ENCODE assay signal across 8 cellular contexts in genomic region chr7:140176271-140176701, GRCh38. TPM values are rescaled to one million over a fixed set of nuclear protein-coding genes. Genes with fewer than 3 reads are reported as not detected.
A peak's percentile ranks its signal among the peaks of the same experiment; 100 is the strongest.
DNase-seq lines count a peak whose midpoint lies in the region; ATAC-seq and TF ChIP-seq lines count a peak whose summit lies in the region.

No MANE protein-coding gene starts in this region.

- H4K20me1 ChIP-seq in mammary epithelial cell (ENCODE audit: insufficient read depth, low read length), result no peaks in the 10 kb centered on the region

- H3K4me1 ChIP-seq in HUES6 (ENCODE audit: control insufficient read depth, insufficient read depth, low read length), result peaks cover 4% of the 10 kb centered on the region; the same call in 1 of the 2 replicates
- H3K4me1 ChIP-seq in mammary epithelial cell (ENCODE audit: insufficient read depth, low read length), result peaks cover 9% of the 10 kb centered on the region
- peaks cover 0 to 33% (median 8%) of the 10 kb centered on the region in 4 donors for H3K4me1 ChIP-seq in right lobe of liver
- no peaks in the 10 kb centered on the region for H3K4me1 ChIP-seq in urinary bladder (ENCODE audit: insufficient read depth)

- BruUV-seq in mammary epithelial cell (replicated peaks; lab: Mats Ljungman, UMichigan), result no TSS peak

- in situ Hi-C loops in mammary epithelial cell (cut with MboI; ENCODE audit: low sequenced_read_pairs in 2 of 2), result loop anchor here in 1 of 2 donors (25.0 kb wide), 1 partner anchor 136 kb away; no protein-coding TSS in a partner anchor

- peaks cover 23% of the 10 kb centered on the region for H3K27me3 ChIP-seq in HUES6 (ENCODE audit: control insufficient read depth, insufficient read depth, low read length)
- H3K27me3 ChIP-seq in mammary epithelial cell (ENCODE audit: insufficient read depth, low read length), result no peaks in the 10 kb centered on the region
- H3K27me3 ChIP-seq in right lobe of liver, result no peaks in the 10 kb centered on the region

- peak overlapping the region; percentile 55 for H3K4me3 ChIP-seq in AG09309 (ENCODE audit: control insufficient read depth, low read depth, low read length)
- peak overlapping the region; percentile 88 for H3K4me3 ChIP-seq in HUES6 (ENCODE audit: low read depth, low read length)
- H3K4me3 ChIP-seq in mammary epithelial cell (replicated peaks in 1 of 3; ENCODE audit: insufficient read depth in 1 of 3, low read depth in 2 of 3, low read length in 3 of 3), result peak overlapping the region; percentile 77 to 86 (median 77)
- H3K4me3 ChIP-seq in right lobe of liver, result peak overlapping the region; percentile 74 to 90 (median 85)
- H3K4me3 ChIP-seq in urinary bladder (ENCODE audit: low read depth, low read length), result peak overlapping the region; percentile 95

- TF ChIP-seq CTCF in AG09309 (IDR thresholded peaks at IDR 0.05; ENCODE audit: control insufficient read depth, insufficient read depth, low read depth, low read length, missing control alignments), result no peak
- no peak for TF ChIP-seq CTCF in mammary epithelial cell (conservative IDR thresholded peaks at IDR 0.05 in 1 of 2, IDR thresholded peaks at IDR 0.05 in 1 of 2; ENCODE audit: extremely low read depth in 1 of 2, insufficient read depth in 1 of 2, low read depth in 1 of 2, low read length in 2 of 2)
- no peak for TF ChIP-seq CTCF in right lobe of liver (IDR thresholded peaks at IDR 0.05)

- CTCF ChIA-PET in mammary epithelial cell (lab: Charles Lee; ENCODE audit: low non-redundant PET), result no interaction called here

- peak; percentile 3 for ATAC-seq in GM19025 (IDR thresholded peaks at IDR 0.05; ENCODE audit: low read depth, unreplicated experiment)
- peak in 1 of 4 donors; percentile 0 for ATAC-seq in right lobe of liver
- ATAC-seq in GM21786 (IDR thresholded peaks at IDR 0.05; ENCODE audit: unreplicated experiment), result no peak

- H3K9ac ChIP-seq in HUES6 (ENCODE audit: low read length) (peak overlapping the region; percentile 81), mammary epithelial cell (ENCODE audit: insufficient read depth, low read length) (peak overlapping the region; percentile 73)

- peak overlapping the region; percentile 96 for H3K4me2 ChIP-seq in mammary epithelial cell (ENCODE audit: insufficient read depth, low read depth, low read length)

- intact Hi-C loops in mammary epithelial cell (cut with micrococcal nuclease), result loop anchor here (5.0 to 10.0 kb wide), 4 partner anchors 56 to 811 kb away; partner anchors contain the start of genes MKRN1 and PARP12
- intact Hi-C loops in right lobe of liver (cut with DNase I), result loop anchor here in 1 of 2 donors (10.0 kb wide), 1 partner anchor 111 kb away; the partner anchor contains the start of gene PARP12

- no CpG with 5 or more reads among the region's 73 CpGs for WGBS in mammary epithelial cell (ENCODE audit: low coverage, missing lambda C conversion rate)
- 0% methylated on average over 1 of the region's 73 CpGs for WGBS in right lobe of liver (ENCODE audit: insufficient coverage, low coverage, low lambda C conversion rate, missing lambda C conversion rate)
- under 1% methylated on average over 73 of the region's 73 CpGs for WGBS in urinary bladder

- H3K36me3 ChIP-seq in HUES6 (ENCODE audit: control insufficient read depth, insufficient read depth, low read length) (no peaks in the 10 kb centered on the region), mammary epithelial cell (ENCODE audit: insufficient read depth, low read length) (no peaks in the 10 kb centered on the region), right lobe of liver (no peaks in the 10 kb centered on the region), urinary bladder (ENCODE audit: insufficient read depth) (no peaks in the 10 kb centered on the region)

- no peak overlapping the region for H3K27ac ChIP-seq in HUES6 (ENCODE audit: low read depth, low read length)
- peak overlapping the region; percentile 64 for H3K27ac ChIP-seq in mammary epithelial cell (ENCODE audit: insufficient read depth, low read depth, low read length)
- H3K27ac ChIP-seq in right lobe of liver, result peak overlapping the region; percentile 95 to 99 (median 97)
- H3K27ac ChIP-seq in urinary bladder (ENCODE audit: low read depth), result peak overlapping the region; percentile 99

- H3K79me2 ChIP-seq in mammary epithelial cell (ENCODE audit: insufficient read depth, low read length), result peaks cover 22% of the 10 kb centered on the region

- no peaks in the 10 kb centered on the region; the same call in 1 of the 2 replicates for H3K9me3 ChIP-seq in HUES6 (ENCODE audit: control insufficient read depth, insufficient read depth, low read depth, low read length)
- no peaks in the 10 kb centered on the region for H3K9me3 ChIP-seq in mammary epithelial cell (replicated peaks; ENCODE audit: insufficient read depth, low read length)
- no peaks in the 10 kb centered on the region for H3K9me3 ChIP-seq in right lobe of liver

- no peak for DNase-seq in AG09309 (ENCODE audit: low read depth)
- DNase-seq in mammary epithelial cell, result no peak
- DNase-seq in right lobe of liver, result peak in 1 of 3 donors; percentile 35
- DNase-seq in T-helper 9 cell, result no peak

- TF ChIP-seq POLR2A in right lobe of liver (IDR thresholded peaks at IDR 0.05), result no peak

- peak overlapping the region; percentile 99 for H2AFZ ChIP-seq in mammary epithelial cell (ENCODE audit: low read depth, low read length)

- dilution Hi-C loops in mammary epithelial cell (cut with HindIII; ENCODE audit: low sequenced_read_pairs), result no loop called here

RNA-seq across cellular contexts. Expression of gene KDM7A, which starts 0.5 kb away (rescaled TPM):
- total RNA-seq in mammary epithelial cell (10 to 100 TPM; 10.0 to 11.8 TPM), right lobe of liver (10 to 100 TPM in 1 of 6 experiments, 1 to 10 TPM in 5; 3.7 to 10.7 (median 6.8) TPM), urinary bladder (13.9 TPM)
- polyA plus RNA-seq in mammary epithelial cell (2.1 TPM), urinary bladder (5.7 TPM)
- 1.4 TPM for polyA minus RNA-seq in mammary epithelial cell
